In genomic region chr4:71187399-71188196, GRCh38 we compare ENCODE assay signal across 8 cellular contexts.
A peak's percentile ranks its signal among the peaks of the same experiment; 100 is the strongest.
DNase-seq lines count a peak whose midpoint lies in the region; ATAC-seq and TF ChIP-seq lines count a peak whose summit lies in the region.

No MANE protein-coding gene starts in this region.

- H3K4me3 ChIP-seq in HL-60 (replicated peaks; ENCODE audit: insufficient read depth, low read length), result peak overlapping the region; percentile 16; the same call in 1 of the 2 replicates
- peak overlapping the region; percentile 43 for H3K4me3 ChIP-seq in fibroblast of mammary gland (ENCODE audit: control insufficient read depth, low read depth, low read length)
- H3K4me3 ChIP-seq in vagina, result peak overlapping the region; percentile 53 to 89

- peak overlapping the region; percentile 81 for H3K27ac Mint-ChIP-seq in activated CD8-positive, alpha-beta memory T cell treated with anti-CD3 and anti-CD28 coated beads, Interleukin-2, amount 10 ng/mL, durations not matched to agents 7 days and 5 days
- peak overlapping the region; percentile 73 to 91 for H3K27ac Mint-ChIP-seq in natural killer cell treated with Interleukin-12 subunit alpha and Interleukin-12 subunit beta and Interleukin-15 and Interleukin-18, amount 100 ng/mL, for 72 hours

- H3K4me1 Mint-ChIP-seq in activated CD8-positive, alpha-beta memory T cell treated with anti-CD3 and anti-CD28 coated beads, Interleukin-2, amount 10 ng/mL, durations not matched to agents 7 days and 5 days, result peaks cover 31% of the 10 kb centered on the region
- H3K4me1 Mint-ChIP-seq in natural killer cell treated with Interleukin-12 subunit alpha and Interleukin-12 subunit beta and Interleukin-15 and Interleukin-18, amount 100 ng/mL, for 72 hours (ENCODE audit: low read depth in 2 of 2), result peaks cover 39 to 42% of the 10 kb centered on the region in 2 donors

- intact Hi-C loops in vagina (cut with DNase I), result no loop called here

- no peaks in the 10 kb centered on the region for H3K9me3 ChIP-seq in vagina

- DNase-seq in HL-60 (ENCODE audit: low read depth in 1 of 2, low spot score in 1 of 2) (no peak), fibroblast of mammary gland (ENCODE audit: low read depth) (no peak), vagina (ENCODE audit: extremely low spot score in 2 of 2) (peak in 1 of 2 donors; percentile 87)
- peak; percentile 44 for DNase-seq in activated CD8-positive, alpha-beta memory T cell treated with anti-CD3 and anti-CD28 coated beads, Interleukin-2, amount 10 ng/mL, durations not matched to agents 7 days and 5 days
- DNase-seq in natural killer cell treated with Interleukin-12 subunit alpha and Interleukin-12 subunit beta and Interleukin-15 and Interleukin-18, amount 100 ng/mL, for 72 hours (ENCODE audit: low spot score), result peak; percentile 64
- no peak for DNase-seq in NK-92 treated with Interleukin-12 subunit alpha and Interleukin-12 subunit beta, amount 100 ng/mL, for 24 hours (lab: John Stamatoyannopoulos, UW)

- ATAC-seq in GM18517 (IDR thresholded peaks at IDR 0.05; ENCODE audit: unreplicated experiment), result peak; percentile 8
- ATAC-seq in activated CD8-positive, alpha-beta memory T cell treated with anti-CD3 and anti-CD28 coated beads, Interleukin-2, amount 10 ng/mL, durations not matched to agents 7 days and 5 days, result peak; percentile 47
- ATAC-seq in natural killer cell treated with Interleukin-12 subunit alpha and Interleukin-12 subunit beta and Interleukin-15 and Interleukin-18, amount 100 ng/mL, for 72 hours, result peak; percentile 18 to 66
- ATAC-seq in HG02763 (IDR thresholded peaks at IDR 0.05; ENCODE audit: unreplicated experiment), result no peak

- H3K27me3 ChIP-seq in HL-60 (ENCODE audit: insufficient read depth, poor library complexity, severe bottlenecking) (peaks cover 50% of the 10 kb centered on the region), vagina (no peaks in the 10 kb centered on the region)

- no peak overlapping the region for H3K27ac ChIP-seq in HL-60 (replicated peaks)
- no peak overlapping the region for H3K27ac ChIP-seq in vagina

- H3K4me3 Mint-ChIP-seq in activated CD8-positive, alpha-beta memory T cell treated with anti-CD3 and anti-CD28 coated beads, Interleukin-2, amount 10 ng/mL, durations not matched to agents 7 days and 5 days, result peak overlapping the region; percentile 80
- peak overlapping the region; percentile 89 for H3K4me3 Mint-ChIP-seq in natural killer cell treated with Interleukin-12 subunit alpha and Interleukin-12 subunit beta and Interleukin-15 and Interleukin-18, amount 100 ng/mL, for 72 hours

- H3K36me3 Mint-ChIP-seq in activated CD8-positive, alpha-beta memory T cell treated with anti-CD3 and anti-CD28 coated beads, Interleukin-2, amount 10 ng/mL, durations not matched to agents 7 days and 5 days, result no peaks in the 10 kb centered on the region
- H3K36me3 Mint-ChIP-seq in natural killer cell treated with Interleukin-12 subunit alpha and Interleukin-12 subunit beta and Interleukin-15 and Interleukin-18, amount 100 ng/mL, for 72 hours, result no peaks in the 10 kb centered on the region

- H3K9me3 Mint-ChIP-seq in activated CD8-positive, alpha-beta memory T cell treated with anti-CD3 and anti-CD28 coated beads, Interleukin-2, amount 10 ng/mL, durations not matched to agents 7 days and 5 days (ENCODE audit: low read depth), result no peaks in the 10 kb centered on the region
- no peaks in the 10 kb centered on the region for H3K9me3 Mint-ChIP-seq in natural killer cell treated with Interleukin-12 subunit alpha and Interleukin-12 subunit beta and Interleukin-15 and Interleukin-18, amount 100 ng/mL, for 72 hours

- no peak for TF ChIP-seq POLR2A in vagina (IDR thresholded peaks at IDR 0.05)

- CTCF ChIA-PET in activated CD8-positive, alpha-beta memory T cell treated with anti-CD3 and anti-CD28 coated beads, Interleukin-2, amount 10 ng/mL, durations not matched to agents 7 days and 5 days (lab: Charles Lee), result interaction anchor here (0.9 to 1.3 kb wide), 2 partner anchors 13 to 525 kb away, joined by 3 read pairs; no protein-coding TSS in a partner anchor

- peaks cover 44% of the 10 kb centered on the region for H3K27me3 Mint-ChIP-seq in activated CD8-positive, alpha-beta memory T cell treated with anti-CD3 and anti-CD28 coated beads, Interleukin-2, amount 10 ng/mL, durations not matched to agents 7 days and 5 days
- no peaks in the 10 kb centered on the region for H3K27me3 Mint-ChIP-seq in natural killer cell treated with Interleukin-12 subunit alpha and Interleukin-12 subunit beta and Interleukin-15 and Interleukin-18, amount 100 ng/mL, for 72 hours

- no peaks in the 10 kb centered on the region for H3K4me1 ChIP-seq in vagina

- TF ChIP-seq CTCF in HL-60 (IDR thresholded peaks at IDR 0.05; ENCODE audit: insufficient read depth, low read length), result no peak
- TF ChIP-seq CTCF in fibroblast of mammary gland (conservative IDR thresholded peaks at IDR 0.05; ENCODE audit: control insufficient read depth, insufficient read depth, low read depth, low read length), result no peak
- TF ChIP-seq CTCF in vagina (IDR thresholded peaks at IDR 0.05), result no peak

- no peaks in the 10 kb centered on the region for H3K36me3 ChIP-seq in vagina

Comparison
In these comparisons a context has a peak if more than half of its experiments do, and no peak if none do; other contexts are left out.
1. DNase-seq: peak in activated CD8-positive, alpha-beta memory T cell treated with anti-CD3 and anti-CD28 coated beads, Interleukin-2, amount 10 ng/mL, durations not matched to agents 7 days and 5 days (single experiment) and natural killer cell treated with Interleukin-12 subunit alpha and Interleukin-12 subunit beta and Interleukin-15 and Interleukin-18, amount 100 ng/mL, for 72 hours (single experiment); none in HL-60 (0 of 2), fibroblast of mammary gland (single experiment) and NK-92 treated with Interleukin-12 subunit alpha and Interleukin-12 subunit beta, amount 100 ng/mL, for 24 hours (single experiment).
2. H3K4me3 ChIP-seq: peak in every context shown above with its lines; median percentile 71 in vagina; 43 in fibroblast of mammary gland; 16 in HL-60.